20 cellular contexts compared by ENCODE assay signal in the genomic region with DNA sequence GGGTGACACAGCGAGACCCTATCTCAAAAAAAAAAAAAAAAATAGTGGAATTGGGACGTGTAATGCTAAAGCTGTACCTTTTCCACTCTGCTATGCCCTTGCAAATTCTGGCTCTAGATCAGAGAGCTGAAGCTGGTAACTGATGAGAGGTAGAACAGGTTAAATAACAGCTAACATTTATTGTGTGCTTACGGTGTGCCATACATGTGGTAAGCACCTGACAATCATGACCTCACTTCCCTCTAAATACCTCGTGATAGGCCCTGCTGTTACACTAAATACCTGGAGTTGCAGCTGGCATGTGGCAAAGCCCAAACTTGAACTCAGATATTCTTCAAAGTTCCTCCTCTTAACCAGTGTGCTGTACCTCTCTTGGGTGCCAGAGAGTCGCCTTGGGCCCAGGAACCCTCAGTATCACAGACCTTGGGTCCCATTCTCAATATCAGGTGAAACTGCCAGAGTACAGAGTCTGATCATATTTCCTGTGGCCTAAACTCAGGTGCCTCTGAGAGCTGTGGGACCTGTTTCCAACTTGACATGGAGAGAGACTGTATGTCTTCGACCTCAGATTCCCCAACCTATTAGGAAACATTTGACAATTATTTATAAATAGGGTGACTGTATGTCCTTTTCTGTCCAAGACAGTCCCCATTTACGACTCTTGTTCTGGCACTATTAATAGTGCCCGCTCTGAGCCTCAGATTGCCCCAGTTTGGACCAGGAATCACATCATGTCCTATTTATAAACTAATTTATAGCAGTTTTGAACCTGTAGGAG.
"Had no signal": no experiment of that assay in that cellular context is flagged by ENCODE, and none has a peak within 500 bp of the region (broad histone marks: within the 10 kb centered on the region; RNA-seq: fewer than 3 reads in every experiment).

No MANE protein-coding gene starts in this region.

- DNase-seq: activated CD4-positive, alpha-beta T cell treated with anti-CD3 and anti-CD28 coated beads for 36 hours; activated CD4-positive, CD25-positive, alpha-beta regulatory T cell; activated CD8-positive, alpha-beta memory T cell treated with anti-CD3 and anti-CD28 coated beads for 24 hours; activated naive CD4-positive, alpha-beta T cell; activated T-cell treated with anti-CD3 and anti-CD28 coated beads, Interleukin-2, amount 50 U/mL, for 1 hour; dermis blood vessel endothelial cell; effector CD4-positive, alpha-beta T cell; foreskin keratinocyte; islet precursor cell; midbrain; naive thymus-derived CD8-positive, alpha-beta T cell; stimulated activated CD4-positive, alpha-beta T cell treated with anti-CD3 and anti-CD28 coated beads, Interleukin-15, amount 100 ng/mL, for 24 hours; stimulated activated CD4-positive, alpha-beta T cell treated with anti-CD3 and anti-CD28 coated beads, Interleukin-2, amount 100 ng/mL, for 24 hours; stimulated activated naive CD4-positive, alpha-beta T cell; tibial artery had no signal

- H3K4me3 ChIP-seq: esophagus muscularis mucosa, hepatocyte, sigmoid colon, suprapubic skin, tibial artery had no signal

- H3K9me3 ChIP-seq: esophagus muscularis mucosa, sigmoid colon, suprapubic skin, tibial artery had no signal

- H3K9me3 Mint-ChIP-seq: activated naive CD4-positive, alpha-beta T cell treated with anti-CD3 and anti-CD28 coated beads, Interleukin-2, amount 50 U/mL, for 72 hours; naive thymus-derived CD8-positive, alpha-beta T cell had no signal

- ATAC-seq: activated CD4-positive, alpha-beta T cell treated with anti-CD3 and anti-CD28 coated beads for 36 hours; activated naive CD4-positive, alpha-beta T cell treated with anti-CD3 and anti-CD28 coated beads, Interleukin-2, amount 50 U/mL, for 72 hours; foreskin keratinocyte; naive thymus-derived CD8-positive, alpha-beta T cell had no signal

- H3K27me3 ChIP-seq: esophagus muscularis mucosa, foreskin keratinocyte, hepatocyte, sigmoid colon, suprapubic skin, tibial artery had no signal

- H3K27me3 Mint-ChIP-seq: activated CD4-positive, alpha-beta T cell treated with anti-CD3 and anti-CD28 coated beads for 36 hours; naive thymus-derived CD8-positive, alpha-beta T cell had no signal

- H3K27ac Mint-ChIP-seq: activated CD4-positive, alpha-beta T cell treated with anti-CD3 and anti-CD28 coated beads for 36 hours had no signal

- H3K4me1 ChIP-seq: foreskin keratinocyte had no signal

- H2AFZ ChIP-seq: hepatocyte had no signal

- H3K4me2 ChIP-seq: hepatocyte had no signal

- H3K27ac ChIP-seq: esophagus muscularis mucosa, foreskin keratinocyte, hepatocyte, sigmoid colon, suprapubic skin, tibial artery had no signal

- H3K4me3 Mint-ChIP-seq: activated CD4-positive, alpha-beta T cell treated with anti-CD3 and anti-CD28 coated beads for 36 hours; naive thymus-derived CD8-positive, alpha-beta T cell had no signal
